In the genomic region with DNA sequence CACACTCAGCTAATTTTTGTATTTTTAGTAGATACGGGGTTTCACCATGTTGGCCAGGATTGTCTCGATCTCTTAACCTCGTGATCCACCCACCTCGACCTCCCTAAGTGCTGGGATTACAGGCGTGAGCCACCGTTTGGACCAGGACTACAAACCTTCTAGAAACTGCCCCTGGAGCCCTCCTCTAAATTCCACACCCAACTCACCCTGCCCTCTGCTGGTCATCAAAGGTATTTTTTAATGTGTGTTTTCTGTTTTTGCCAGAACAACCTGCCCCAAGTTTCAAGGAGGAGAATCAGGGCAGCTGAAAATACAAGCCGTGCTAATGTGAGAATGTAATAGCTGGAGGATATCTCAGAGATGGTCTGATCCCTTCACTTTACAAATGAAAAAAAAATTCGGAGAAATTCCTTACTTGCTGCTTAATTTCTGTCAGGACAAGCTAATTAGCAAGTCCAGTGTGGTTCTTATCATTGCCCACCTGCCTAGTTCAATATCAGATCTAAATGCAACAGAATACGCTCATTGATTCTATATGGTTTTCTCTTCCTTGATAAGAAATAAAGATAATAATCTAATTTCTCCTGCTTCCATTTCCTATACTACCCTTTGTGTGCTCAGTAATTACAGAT, we compare ENCODE assay signal across 9 cellular contexts. TPM values are rescaled to one million over a fixed set of nuclear protein-coding genes. Genes with fewer than 3 reads are reported as not detected.
DNase-seq lines count a peak whose midpoint lies in the region; ATAC-seq and TF ChIP-seq lines count a peak whose summit lies in the region.
"Had no signal": no experiment of that assay in that cellular context is flagged by ENCODE, and none has a peak within 500 bp of the region (broad histone marks: within the 10 kb centered on the region; RNA-seq: fewer than 3 reads in every experiment).

No MANE protein-coding gene starts in this region.

- no peak overlapping the region for H3K4me3 Mint-ChIP-seq in H9

- no peak overlapping the region for H3K27ac Mint-ChIP-seq in H9

- H3K27me3 ChIP-seq in H9 (ENCODE audit: insufficient read depth, low read length), result peaks cover 6% of the 10 kb centered on the region; the same call in 1 of the 2 replicates

- no peak overlapping the region for H2BK20ac ChIP-seq in H9 (ENCODE audit: low read depth, low read length, poor library complexity, severe bottlenecking)

- H4K5ac ChIP-seq in H9 (ENCODE audit: insufficient read length, low read depth, low read length), result no peak overlapping the region

- H3K23me2 ChIP-seq in H9 (ENCODE audit: insufficient read length, low read depth, low read length, poor library complexity, severe bottlenecking), result peaks cover 4% of the 10 kb centered on the region

- TF ChIP-seq CTCF in H9 (conservative IDR thresholded peaks at IDR 0.05), result peak; percentile 76

- H3K36me3 Mint-ChIP-seq in H9 (ENCODE audit: insufficient read depth in 1 of 3, low read depth in 3 of 3), result no peaks in the 10 kb centered on the region; a peak in 1 of 7 replicates

- no peak overlapping the region for H3K27ac ChIP-seq in H9 (ENCODE audit: insufficient read length, low read depth, low read length)
- H3K27ac ChIP-seq: skin epidermis had no signal

- no peak for ATAC-seq in stimulated activated naive CD8-positive, alpha-beta T cell treated with anti-CD3 and anti-CD28 coated beads, Interleukin-15, Interleukin-2, amounts not matched to agents 100 U/mL and 50 U/mL, for 24 hours
- no peak for ATAC-seq in HG02981 (IDR thresholded peaks at IDR 0.05; ENCODE audit: unreplicated experiment)
- ATAC-seq in HG02610 (IDR thresholded peaks at IDR 0.05; ENCODE audit: unreplicated experiment), result no peak

- H2BK5ac ChIP-seq in H9 (ENCODE audit: insufficient read length, low read length), result no peak overlapping the region

- no peak overlapping the region for H3K4me2 ChIP-seq in H9 (ENCODE audit: insufficient read depth, insufficient read length, low read length)

- no peak overlapping the region for H3K14ac ChIP-seq in H9 (ENCODE audit: insufficient read depth, low read length)

- H3K9me3 Mint-ChIP-seq in H9, result peaks cover 0 to 2% of the 10 kb centered on the region in 2 experiments; a peak in 2 of 5 replicates

- H2BK120ac ChIP-seq in H9 (ENCODE audit: low read depth, low read length, poor library complexity, severe bottlenecking), result no peak overlapping the region

- H2BK15ac ChIP-seq in H9 (ENCODE audit: low read depth, low read length), result no peak overlapping the region

- H3T11ph ChIP-seq in H9 (ENCODE audit: low read length), result no peak overlapping the region

- H3K4ac ChIP-seq in H9 (ENCODE audit: low read depth, low read length), result no peak overlapping the region

- DNase-seq in DMS114 treated with DMSO at 0.1 percent for 48 hours (lab: John Stamatoyannopoulos, UW; ENCODE audit: unreplicated experiment), result peak; percentile 26
- peak; percentile 61 for DNase-seq in H9
- DNase-seq in NCI-H82 (lab: John Stamatoyannopoulos, UW), result peak; percentile 89
- DNase-seq in amniotic epithelial cell (ENCODE audit: low read depth), result peak; percentile 32
- DNase-seq in islet precursor cell, result peak; percentile 61
- peak; percentile 32 for DNase-seq in stimulated activated naive CD8-positive, alpha-beta T cell treated with anti-CD3 and anti-CD28 coated beads, Interleukin-15, Interleukin-2, amounts not matched to agents 100 U/mL and 50 U/mL, for 24 hours

- H3K56ac ChIP-seq in H9 (ENCODE audit: insufficient read length, low read depth, low read length), result no peak overlapping the region

- H4K91ac ChIP-seq in H9 (ENCODE audit: insufficient read length, low read depth, low read length), result no peak overlapping the region

- no peak overlapping the region for H3K9ac ChIP-seq in H9 (ENCODE audit: extremely low read depth, insufficient read length, low read length)

- no peaks in the 10 kb centered on the region; the same call in 1 of the 2 replicates for H3K4me1 ChIP-seq in H9 (ENCODE audit: insufficient read depth, low read length)

- no peak overlapping the region for H2AFZ ChIP-seq in H9 (ENCODE audit: low read length)

- no peak overlapping the region for H3K23ac ChIP-seq in H9 (ENCODE audit: insufficient read length, low read depth, low read length)

- no peaks in the 10 kb centered on the region for H4K20me1 ChIP-seq in H9 (ENCODE audit: control insufficient read depth, insufficient read depth, insufficient read length)

- no peaks in the 10 kb centered on the region for H3K79me2 ChIP-seq in H9 (ENCODE audit: insufficient read depth, low read length)

- no peak overlapping the region for H4K8ac ChIP-seq in H9 (replicated peaks; ENCODE audit: insufficient read length, low read depth, low read length)

- H3K9me3 ChIP-seq in H9 (ENCODE audit: control insufficient read depth, low read depth, low read length), result no peaks in the 10 kb centered on the region

- H3K4me1 Mint-ChIP-seq in H9, result peaks cover 43 to 47% of the 10 kb centered on the region in 2 experiments

- H3K27me3 Mint-ChIP-seq in H9 (ENCODE audit: low read depth), result peaks cover 39% of the 10 kb centered on the region

- WGBS in H9 (ENCODE audit: extremely low coverage, insufficient read length, low lambda C conversion rate), result no CpG with 5 or more reads among the region's 9 CpGs

- no peak overlapping the region for H2BK12ac ChIP-seq in H9 (ENCODE audit: insufficient read length, low read depth, low read length)

- H2AK5ac ChIP-seq in H9 (ENCODE audit: insufficient read length, low read length), result no peak overlapping the region

- H3K18ac ChIP-seq in H9 (ENCODE audit: insufficient read length, low read depth, low read length), result no peak overlapping the region

- H3K79me1 ChIP-seq in H9 (ENCODE audit: insufficient read depth, low read depth, low read length, poor library complexity, severe bottlenecking), result no peaks in the 10 kb centered on the region

RNA-seq across cellular contexts. Expression of gene ATP8A2, which starts 4.1 kb away (rescaled TPM):
- 16.3 and 18.2 TPM in 2 replicates for total RNA-seq in H9 (2021)

Comparison
In these comparisons a context has a peak if more than half of its experiments do, and no peak if none do; other contexts are left out.
1. DNase-seq: peak in every context shown above with its lines; median percentile 89 in NCI-H82; 61 in H9; 61 in islet precursor cell; 32 in amniotic epithelial cell; 32 in stimulated activated naive CD8-positive, alpha-beta T cell treated with anti-CD3 and anti-CD28 coated beads, Interleukin-15, Interleukin-2, amounts not matched to agents 100 U/mL and 50 U/mL, for 24 hours; 26 in DMS114 treated with DMSO at 0.1 percent for 48 hours.